Comparison of ENCODE assay signal across 11 cellular contexts in genomic region chr14:24186831-24187537, GRCh38. TPM values are rescaled to one million over a fixed set of nuclear protein-coding genes. Genes with fewer than 3 reads are reported as not detected.
A peak's percentile ranks its signal among the peaks of the same experiment; 100 is the strongest.
DNase-seq lines count a peak whose midpoint lies in the region; ATAC-seq and TF ChIP-seq lines count a peak whose summit lies in the region.
"Had no signal": no experiment of that assay in that cellular context is flagged by ENCODE, and none has a peak within 500 bp of the region (broad histone marks: within the 10 kb centered on the region; RNA-seq: fewer than 3 reads in every experiment).

No MANE protein-coding gene starts in this region.

- peak overlapping the region; percentile 83 for H3K27ac ChIP-seq in Panc1 (ENCODE audit: low read length)
- no peak overlapping the region for H3K27ac ChIP-seq in skeletal muscle tissue (ENCODE audit: low read depth, low read length)
- no peak overlapping the region for H3K27ac ChIP-seq in substantia nigra (ENCODE audit: low read depth, low read length, poor library complexity, severe bottlenecking)

- CTCF ChIA-PET in activated CD4-positive, alpha-beta T cell treated with anti-CD3 and anti-CD28 coated beads, Interleukin-2, amount 10 ng/mL, durations not matched to agents 7 days and 5 days (lab: Charles Lee), result interaction anchor here (1.2 to 6.5 kb wide), 6 partner anchors 10 to 55 kb away, joined by 3 to 44 read pairs (median 8); partner anchors contain the start of genes IRF9 and TINF2
- CTCF ChIA-PET in Panc1 (lab: Charles Lee), result no interaction called here

- H3K9me3 ChIP-seq in Panc1 (ENCODE audit: control insufficient read depth, insufficient read depth, low read depth, low read length), result no peaks in the 10 kb centered on the region
- no peaks in the 10 kb centered on the region for H3K9me3 ChIP-seq in skeletal muscle tissue (ENCODE audit: control insufficient read depth in 3 of 3, low read length in 3 of 3)
- H3K9me3 ChIP-seq in HAP-1, result no peaks in the 10 kb centered on the region
- H3K9me3 ChIP-seq: spleen had no signal

- H3K9ac ChIP-seq in skeletal muscle tissue (ENCODE audit: low read depth in 1 of 3, low read length in 3 of 3), result peak overlapping the region in 2 of 3 donors; percentile 79 to 86

- no peak for ATAC-seq in Panc1
- no peak for ATAC-seq in effector memory CD8-positive, alpha-beta T cell (replicated peaks)

- TF ChIP-seq CTCF in Panc1 (IDR thresholded peaks at IDR 0.05), result no peak

- in situ Hi-C loops in Panc1 (cut with HindIII; ENCODE audit: low pct_unique_long_range_greater_than_20kb, low sequenced_read_pairs), result no loop called here
- in situ Hi-C loops in KBM-7 (cut with MboI; ENCODE audit: low pct_unique_long_range_greater_than_20kb, low sequenced_read_pairs), result no loop called here
- in situ Hi-C loops in HAP-1 (cut with MboI; ENCODE audit: low sequenced_read_pairs), result no loop called here

- H3K27me3 ChIP-seq in Panc1 (ENCODE audit: control insufficient read depth, insufficient read depth, low read length) (no peaks in the 10 kb centered on the region), skeletal muscle tissue (ENCODE audit: control insufficient read depth in 3 of 3, insufficient read depth in 3 of 3, low read length in 3 of 3) (no peaks in the 10 kb centered on the region), HAP-1 (ENCODE audit: low read depth) (no peaks in the 10 kb centered on the region)
- H3K27me3 ChIP-seq: spleen had no signal

- H3K27ac Mint-ChIP-seq in activated CD4-positive, alpha-beta T cell treated with anti-CD3 and anti-CD28 coated beads, Interleukin-2, amount 10 ng/mL, durations not matched to agents 7 days and 5 days, result peak overlapping the region; percentile 93
- peak overlapping the region; percentile 51 to 89 for H3K27ac Mint-ChIP-seq in effector memory CD8-positive, alpha-beta T cell

- no TSS peak for BruUV-seq in Panc1 (replicated peaks; lab: Mats Ljungman, UMichigan)

- H3K4me1 ChIP-seq in Panc1 (ENCODE audit: control insufficient read depth, insufficient read depth, low read length), result 0 out of 2 replicates have a peak, but pooled peaks cover 10% of the 10 kb centered on the region
- H3K4me1 ChIP-seq in skeletal muscle tissue (ENCODE audit: control insufficient read depth in 3 of 3, insufficient read depth in 3 of 3, low read length in 3 of 3), result peaks cover 16 to 21% (median 19%) of the 10 kb centered on the region in 3 donors
- peaks cover 8% of the 10 kb centered on the region; the same call in 1 of the 2 replicates for H3K4me1 ChIP-seq in HAP-1

- intact Hi-C loops in Panc1 (cut with micrococcal nuclease; ENCODE audit: unreplicated experiment), result no loop called here

- POLR2A ChIA-PET in activated CD4-positive, alpha-beta T cell treated with anti-CD3 and anti-CD28 coated beads, Interleukin-2, amount 10 ng/mL, durations not matched to agents 7 days and 5 days (lab: Charles Lee), result interaction anchor here (0.7 to 0.9 kb wide), 2 partner anchors 9 to 92 kb away, joined by 3 read pairs; partner anchors contain the start of gene TM9SF1
- POLR2A ChIA-PET in Panc1 (lab: Charles Lee), result interaction anchor here (0.6 kb wide), 1 partner anchor 133 kb away, joined by 3 read pairs; no protein-coding TSS in a partner anchor

- H3K9me3 Mint-ChIP-seq in activated CD4-positive, alpha-beta T cell treated with anti-CD3 and anti-CD28 coated beads, Interleukin-2, amount 10 ng/mL, durations not matched to agents 7 days and 5 days, result no peaks in the 10 kb centered on the region
- H3K9me3 Mint-ChIP-seq in effector memory CD8-positive, alpha-beta T cell, result no peaks in the 10 kb centered on the region

- H3K4me3 ChIP-seq in Panc1 (ENCODE audit: low read depth in 2 of 2, low read length in 2 of 2) (peak overlapping the region; percentile 81 to 82), skeletal muscle tissue (ENCODE audit: low read length in 3 of 3) (peak overlapping the region in 1 of 3 donors; percentile 84), HAP-1 (no peak overlapping the region)

- H3K4me1 Mint-ChIP-seq in activated CD4-positive, alpha-beta T cell treated with anti-CD3 and anti-CD28 coated beads, Interleukin-2, amount 10 ng/mL, durations not matched to agents 7 days and 5 days, result peaks cover 44% of the 10 kb centered on the region
- peaks cover 14 to 18% of the 10 kb centered on the region in 2 donors for H3K4me1 Mint-ChIP-seq in effector memory CD8-positive, alpha-beta T cell (ENCODE audit: low read depth in 2 of 2)

- peak overlapping the region; percentile 89 for H3K4me3 Mint-ChIP-seq in activated CD4-positive, alpha-beta T cell treated with anti-CD3 and anti-CD28 coated beads, Interleukin-2, amount 10 ng/mL, durations not matched to agents 7 days and 5 days
- peak overlapping the region; percentile 83 to 88 for H3K4me3 Mint-ChIP-seq in effector memory CD8-positive, alpha-beta T cell

- peaks cover 41% of the 10 kb centered on the region for H3K36me3 Mint-ChIP-seq in activated CD4-positive, alpha-beta T cell treated with anti-CD3 and anti-CD28 coated beads, Interleukin-2, amount 10 ng/mL, durations not matched to agents 7 days and 5 days (ENCODE audit: low read depth)
- peaks cover 72% of the 10 kb centered on the region for H3K36me3 Mint-ChIP-seq in effector memory CD8-positive, alpha-beta T cell (ENCODE audit: insufficient read depth)

- H3K36me3 ChIP-seq in Panc1 (ENCODE audit: control insufficient read depth, insufficient read depth, low read length) (0 out of 2 replicates have a peak, but pooled peaks cover 2% of the 10 kb centered on the region), skeletal muscle tissue (ENCODE audit: control insufficient read depth in 3 of 3, insufficient read depth in 3 of 3, low read length in 3 of 3) (peaks cover 56 to 65% (median 60%) of the 10 kb centered on the region in 3 donors), HAP-1 (replicated peaks) (peaks cover 51% of the 10 kb centered on the region)

- DNase-seq in activated CD4-positive, alpha-beta T cell treated with anti-CD3 and anti-CD28 coated beads, Interleukin-2, amount 10 ng/mL, durations not matched to agents 7 days and 5 days, result no peak
- DNase-seq in activated CD4-positive, alpha-beta T cell treated with anti-CD3 and anti-CD28 coated beads, Interleukin-2, amount 50 U/mL, for 48 hours, result no peak
- DNase-seq in Panc1 (ENCODE audit: low read depth, low spot score) (no peak), KBM-7 (no peak), substantia nigra (lab: John Stamatoyannopoulos, UW) (no peak), HAP-1 (ENCODE audit: low spot score in 2 of 2) (no peak)
- no peak for DNase-seq in effector memory CD8-positive, alpha-beta T cell
- DNase-seq: activated CD4-positive, CD25-positive, alpha-beta regulatory T cell; amygdala; spleen had no signal

- H3K27me3 Mint-ChIP-seq in activated CD4-positive, alpha-beta T cell treated with anti-CD3 and anti-CD28 coated beads, Interleukin-2, amount 10 ng/mL, durations not matched to agents 7 days and 5 days, result no peaks in the 10 kb centered on the region
- no peaks in the 10 kb centered on the region for H3K27me3 Mint-ChIP-seq in effector memory CD8-positive, alpha-beta T cell

RNA-seq across cellular contexts. Expression of gene IPO4, which starts 1.6 kb away (rescaled TPM):
- total RNA-seq in activated CD4-positive, alpha-beta T cell treated with anti-CD3 and anti-CD28 coated beads, Interleukin-2, amount 10 ng/mL, durations not matched to agents 7 days and 5 days, result 10 to 100 TPM; 45.3 to 48.7 TPM
- total RNA-seq in Panc1 (2021; ENCODE audit: unreplicated experiment), result 103 TPM
- 76.3 TPM for polyA plus RNA-seq in Panc1 (2012; ENCODE audit: insufficient read length)
- 32.9 TPM for total RNA-seq in skeletal muscle tissue

RNA-seq across cellular contexts. Expression of gene TM9SF1, which starts 8.3 kb away (rescaled TPM):
- total RNA-seq in activated CD4-positive, alpha-beta T cell treated with anti-CD3 and anti-CD28 coated beads, Interleukin-2, amount 10 ng/mL, durations not matched to agents 7 days and 5 days, result 10 to 100 TPM; 28.6 to 33.2 TPM
- total RNA-seq in Panc1 (2021; ENCODE audit: unreplicated experiment), result 44.7 TPM
- 35.7 TPM for polyA plus RNA-seq in Panc1 (2012; ENCODE audit: insufficient read length)
- total RNA-seq in skeletal muscle tissue, result 18.3 TPM

RNA-seq across cellular contexts. Expression of gene REC8, which starts 15.1 kb away (rescaled TPM):
- 10 to 100 TPM; 52.8 to 61.0 TPM for total RNA-seq in activated CD4-positive, alpha-beta T cell treated with anti-CD3 and anti-CD28 coated beads, Interleukin-2, amount 10 ng/mL, durations not matched to agents 7 days and 5 days
- total RNA-seq in Panc1 (2021; ENCODE audit: unreplicated experiment), result 9.8 TPM
- polyA plus RNA-seq in Panc1 (2012; ENCODE audit: insufficient read length), result 5.9 TPM
- 2.1 TPM for total RNA-seq in skeletal muscle tissue

RNA-seq across cellular contexts. Expression of gene TSSK4, which starts 18.5 kb away (rescaled TPM):
- under 1 TPM; 0.52 to 0.60 TPM for total RNA-seq in activated CD4-positive, alpha-beta T cell treated with anti-CD3 and anti-CD28 coated beads, Interleukin-2, amount 10 ng/mL, durations not matched to agents 7 days and 5 days
- total RNA-seq in Panc1 (2021; ENCODE audit: unreplicated experiment) (not detected), skeletal muscle tissue (0.52 TPM)
- polyA plus RNA-seq in Panc1 (2012; ENCODE audit: insufficient read length), result 1.3 TPM
- polyA plus RNA-seq: spleen had no signal

RNA-seq across cellular contexts. Expression of gene IRF9, which starts 25.9 kb away (rescaled TPM):
- total RNA-seq in activated CD4-positive, alpha-beta T cell treated with anti-CD3 and anti-CD28 coated beads, Interleukin-2, amount 10 ng/mL, durations not matched to agents 7 days and 5 days, result 100 to 1,000 TPM; 285 to 286 TPM
- 24.5 TPM for total RNA-seq in Panc1 (2021; ENCODE audit: unreplicated experiment)
- 27.1 TPM for polyA plus RNA-seq in Panc1 (2012; ENCODE audit: insufficient read length)
- total RNA-seq in skeletal muscle tissue, result 50.6 TPM
